Comparison of ENCODE assay signal across 10 cellular contexts in the genomic region with DNA sequence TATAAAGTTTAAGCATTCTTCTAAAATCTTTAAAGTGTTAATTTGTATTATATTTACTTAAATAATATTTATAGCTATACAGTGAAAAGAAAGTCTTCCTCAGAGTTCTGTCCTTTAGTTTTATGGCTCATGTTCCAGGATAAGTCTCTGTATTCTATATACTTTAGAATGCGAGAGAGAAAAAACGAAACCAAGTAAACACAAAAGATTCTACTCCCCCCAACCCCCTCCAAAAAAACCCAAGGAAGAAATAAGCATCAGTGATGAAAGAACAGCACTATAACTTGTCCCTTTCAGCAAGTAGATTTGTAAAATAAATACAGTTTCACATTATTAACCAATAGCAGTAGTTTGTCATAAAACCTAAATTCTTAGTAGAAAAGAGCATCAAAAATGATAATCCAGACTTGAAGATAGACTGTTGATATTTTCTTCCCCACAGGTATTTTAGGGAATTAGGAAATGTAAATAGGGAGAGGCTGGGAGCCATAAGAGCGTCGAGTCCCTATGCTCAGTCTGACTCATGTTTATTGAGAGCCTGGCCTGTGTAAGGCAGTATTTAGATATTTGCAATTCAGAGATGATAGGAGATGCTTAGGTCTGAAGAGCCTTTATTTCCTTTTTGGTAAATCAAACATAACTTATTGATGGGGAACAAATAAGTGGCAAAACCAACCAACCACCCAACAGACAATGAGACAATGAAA. TPM values are rescaled to one million over a fixed set of nuclear protein-coding genes. Genes with fewer than 3 reads are reported as not detected.
DNase-seq lines count a peak whose midpoint lies in the region; ATAC-seq, FAIRE-seq and TF ChIP-seq lines count a peak whose summit lies in the region.
"Had no signal": no experiment of that assay in that cellular context is flagged by ENCODE, and none has a peak within 500 bp of the region (broad histone marks: within the 10 kb centered on the region; RNA-seq: fewer than 3 reads in every experiment).

No MANE protein-coding gene starts in this region.

- peak; percentile 41 for FAIRE-seq in G401.6 (lab: Jason Lieb, UNC)

- H3K9me3 Mint-ChIP-seq in progenitor cell of endocrine pancreas (ENCODE audit: low read depth) = no peaks in the 10 kb centered on the region

- H3K4me1 ChIP-seq in effector memory CD4-positive, alpha-beta T cell (ENCODE audit: control insufficient read depth, insufficient read depth, low read length, poor library complexity, severe bottlenecking) = peaks cover 42% of the 10 kb centered on the region
- no peaks in the 10 kb centered on the region for H3K4me1 ChIP-seq in prostate gland (replicated peaks)
- H3K4me1 ChIP-seq: colonic mucosa had no signal

- DNase-seq in NCI-H345 (lab: John Stamatoyannopoulos, UW) (peak; percentile 14), progenitor cell of endocrine pancreas (ENCODE audit: low spot score, unreplicated experiment) (no peak), prostate gland (ENCODE audit: low spot score) (no peak), KG1 (lab: John Stamatoyannopoulos, UW) (no peak)
- DNase-seq in effector memory CD4-positive, alpha-beta T cell = no peak
- DNase-seq: activated CD4-positive, alpha-beta T cell treated with anti-CD3 and anti-CD28 coated beads for 4 hours; colonic mucosa; NCI-H1092 treated with DMSO at 0.1 percent for 48 hours had no signal

- no peak overlapping the region for H3K4me3 Mint-ChIP-seq in progenitor cell of endocrine pancreas (ENCODE audit: low read depth)

- peak overlapping the region; percentile 66 for H3K27ac ChIP-seq in effector memory CD4-positive, alpha-beta T cell (ENCODE audit: insufficient read depth, low read length, poor library complexity, severe bottlenecking)
- H3K27ac ChIP-seq in prostate gland = peak overlapping the region in 1 of 2 donors; percentile 14
- H3K27ac ChIP-seq: colonic mucosa had no signal

- no peak for ATAC-seq in GM18517 (IDR thresholded peaks at IDR 0.05; ENCODE audit: unreplicated experiment)

- no peaks in the 10 kb centered on the region for H3K27me3 ChIP-seq in effector memory CD4-positive, alpha-beta T cell (replicated peaks; ENCODE audit: control insufficient read depth, insufficient read depth, low read length, poor library complexity, severe bottlenecking)
- no peaks in the 10 kb centered on the region for H3K27me3 ChIP-seq in prostate gland (replicated peaks; ENCODE audit: insufficient read depth)
- H3K27me3 ChIP-seq: colonic mucosa had no signal

- peak overlapping the region; percentile 40 for H3K27ac Mint-ChIP-seq in progenitor cell of endocrine pancreas

- 25% methylated on average over 4 of the region's 4 CpGs for WGBS in prostate gland

- peak overlapping the region; percentile 33 for H3K4me3 ChIP-seq in effector memory CD4-positive, alpha-beta T cell (ENCODE audit: insufficient read depth, low read depth, low read length, poor library complexity, severe bottlenecking)
- H3K4me3 ChIP-seq in prostate gland = no peak overlapping the region
- H3K4me3 ChIP-seq: colonic mucosa had no signal

- TF ChIP-seq CTCF in progenitor cell of endocrine pancreas (IDR thresholded peaks at IDR 0.05; ENCODE audit: unreplicated experiment) = no peak
- no peak for TF ChIP-seq CTCF in prostate gland (IDR thresholded peaks at IDR 0.05)

- no peaks in the 10 kb centered on the region for H3K9me3 ChIP-seq in effector memory CD4-positive, alpha-beta T cell (ENCODE audit: control insufficient read depth, low read length)
- H3K9me3 ChIP-seq in prostate gland = no peaks in the 10 kb centered on the region
- H3K9me3 ChIP-seq: colonic mucosa had no signal

- H3K36me3 Mint-ChIP-seq in progenitor cell of endocrine pancreas (ENCODE audit: insufficient read depth) = peaks cover 1% of the 10 kb centered on the region

- no peaks in the 10 kb centered on the region for H3K27me3 Mint-ChIP-seq in progenitor cell of endocrine pancreas

- intact Hi-C loops in prostate gland (cut with DNase I) = loop anchor here (5.0 kb wide), 1 partner anchor 350 kb away; a partner anchor contains a TSS

- peaks cover 19% of the 10 kb centered on the region for H3K4me1 Mint-ChIP-seq in progenitor cell of endocrine pancreas (ENCODE audit: low read depth)

- no peak for TF ChIP-seq POLR2A in prostate gland (IDR thresholded peaks at IDR 0.05)

- peaks cover 13% of the 10 kb centered on the region for H3K36me3 ChIP-seq in effector memory CD4-positive, alpha-beta T cell (ENCODE audit: control insufficient read depth, insufficient read depth, low read length)
- H3K36me3 ChIP-seq in prostate gland = no peaks in the 10 kb centered on the region
- H3K36me3 ChIP-seq: colonic mucosa had no signal

RNA-seq across cellular contexts. Expression of gene CDC14A, which starts 35.5 kb away (rescaled TPM):
- 22.5 and 23.3 TPM in 2 replicates for total RNA-seq in progenitor cell of endocrine pancreas
- 10 to 100 TPM; 25.7 to 39.2 TPM for total RNA-seq in prostate gland
